ENCODE assay signal across 24 cellular contexts in genomic region chr20:34535301-34535840, GRCh38. TPM values are rescaled to one million over a fixed set of nuclear protein-coding genes. Genes with fewer than 3 reads are reported as not detected.
DNase-seq lines count a peak whose midpoint lies in the region; ATAC-seq, FAIRE-seq and TF ChIP-seq lines count a peak whose summit lies in the region.
"Had no signal": no experiment of that assay in that cellular context is flagged by ENCODE, and none has a peak within 500 bp of the region (broad histone marks: within the 10 kb centered on the region; RNA-seq: fewer than 3 reads in every experiment).

No MANE protein-coding gene starts in this region.

- H3K4me3 ChIP-seq in heart right ventricle (no peak overlapping the region), HepG2 (replicated peaks in 1 of 3; ENCODE audit: insufficient read depth in 1 of 3, low read depth in 2 of 3, low read length in 3 of 3) (no peak overlapping the region), MG63 (no peak overlapping the region), colonic mucosa (no peak overlapping the region)
- H3K4me3 ChIP-seq: GM12878 had no signal

- ATAC-seq in Right ventricle myocardium superior (ENCODE audit: poor library complexity) (no peak), heart right ventricle (no peak), HepG2 (no peak)
- no peak for ATAC-seq in stimulated activated effector memory CD8-positive, alpha-beta T cell treated with anti-CD3 and anti-CD28 coated beads, Interleukin-12 subunit alpha, Interleukin-12 subunit beta, amount 100 ng/mL, for 72 hours
- ATAC-seq: GM12878 had no signal

- H3K36me3 ChIP-seq in heart right ventricle (peaks cover 0 to 100% (median 50%) of the 10 kb centered on the region in 9 donors), HepG2 (replicated peaks in 1 of 2; ENCODE audit: control insufficient read depth in 1 of 2, insufficient read depth in 2 of 2, low read length in 2 of 2) (peaks cover 62 to 89% of the 10 kb centered on the region in 2 experiments), MG63 (peaks cover 88% of the 10 kb centered on the region), colonic mucosa (peaks cover 20% of the 10 kb centered on the region)

- in situ Hi-C loops in HepG2 (cut with HindIII; ENCODE audit: extremely low pct_ligation_motif_present, low pct_unique_long_range_greater_than_20kb) = loop anchor here (5.0 kb wide), 1 partner anchor 177 kb away; no protein-coding TSS in a partner anchor

- H3K27ac ChIP-seq in heart right ventricle = no peak overlapping the region
- H3K27ac ChIP-seq in HepG2 (ENCODE audit: extremely low read length, insufficient read depth, low read length) = no peak overlapping the region
- no peak overlapping the region for H3K27ac ChIP-seq in colonic mucosa
- H3K27ac ChIP-seq: HL-60 had no signal

- H3K27me3 ChIP-seq in heart right ventricle = no peaks in the 10 kb centered on the region
- H3K27me3 ChIP-seq in HepG2 (ENCODE audit: control insufficient read depth in 1 of 2, insufficient read depth in 2 of 2, low read length in 2 of 2) = no peaks in the 10 kb centered on the region
- H3K27me3 ChIP-seq in MG63 = no peaks in the 10 kb centered on the region
- no peaks in the 10 kb centered on the region for H3K27me3 ChIP-seq in colonic mucosa
- H3K27me3 ChIP-seq: BE2C had no signal

- TF ChIP-seq POLR2A in HepG2 (IDR thresholded peaks at IDR 0.05; ENCODE audit: insufficient read depth in 1 of 2, low read depth in 2 of 2, low read length in 2 of 2) = no peak

- H3K4me2 ChIP-seq in HepG2 (ENCODE audit: low read depth, low read length) = no peak overlapping the region

- no peak overlapping the region for H2AFZ ChIP-seq in HepG2 (ENCODE audit: low read length)

- H3K79me2 ChIP-seq in HepG2 (ENCODE audit: insufficient read depth, low read length) = peaks cover 11% of the 10 kb centered on the region

- H3K27ac Mint-ChIP-seq in stimulated activated effector memory CD8-positive, alpha-beta T cell treated with anti-CD3 and anti-CD28 coated beads, Interleukin-12 subunit alpha, Interleukin-12 subunit beta, amount 100 ng/mL, for 72 hours = peak overlapping the region; percentile 41
- no peak overlapping the region for H3K27ac Mint-ChIP-seq in HFFc6
- H3K27ac Mint-ChIP-seq: CD4-positive, alpha-beta T cell; H9 had no signal

- no peak for FAIRE-seq in HepG2 (lab: Jason Lieb, UNC)
- FAIRE-seq: A204.1, GM12878, GM19239 had no signal

- H3K9me3 ChIP-seq in heart right ventricle = no peaks in the 10 kb centered on the region
- no peaks in the 10 kb centered on the region for H3K9me3 ChIP-seq in HepG2 (ENCODE audit: low read length)
- H3K9me3 ChIP-seq in MG63 = no peaks in the 10 kb centered on the region
- H3K9me3 ChIP-seq in colonic mucosa = no peaks in the 10 kb centered on the region
- H3K9me3 ChIP-seq: BE2C had no signal

- no peaks in the 10 kb centered on the region for H3K9me3 Mint-ChIP-seq in stimulated activated effector memory CD8-positive, alpha-beta T cell treated with anti-CD3 and anti-CD28 coated beads, Interleukin-12 subunit alpha, Interleukin-12 subunit beta, amount 100 ng/mL, for 72 hours
- H3K9me3 Mint-ChIP-seq in HFFc6 = no peaks in the 10 kb centered on the region
- H3K9me3 Mint-ChIP-seq: CD4-positive, alpha-beta T cell; H9 had no signal

- peaks cover 8% of the 10 kb centered on the region; the same call in 1 of the 2 replicates for H4K20me1 ChIP-seq in HepG2 (ENCODE audit: insufficient read depth, low read length)

- no TSS peak for BruUV-seq in HepG2 (replicated peaks; lab: Mats Ljungman, UMichigan)

- TF ChIP-seq EP300 in HepG2 (IDR thresholded peaks at IDR 0.05; ENCODE audit: low read depth in 2 of 2, low read length in 2 of 2) (no peak), HepG2 (CRISPR knock-in tag; IDR thresholded peaks at IDR 0.05; ENCODE audit: borderline replicate concordance) (no peak)

- TF ChIP-seq CTCF in heart right ventricle (IDR thresholded peaks at IDR 0.05) (no peak), HepG2 (CRISPR knock-in tag; IDR thresholded peaks at IDR 0.05) (no peak), colonic mucosa (IDR thresholded peaks at IDR 0.05) (no peak), HFFc6 (IDR thresholded peaks at IDR 0.05) (no peak)

- CTCF ChIA-PET in HepG2 (lab: Yijun Ruan, JAX; ENCODE audit: low intra/inter-chr PET ratio, low total read pairs) = no interaction called here

- intact Hi-C loops in Right ventricle myocardium superior (cut with DNase I) = no loop called here
- intact Hi-C loops in heart right ventricle (cut with DNase I) = loop anchor here in 7 of 10 donors (5.0 to 10.0 kb wide), 3 partner anchors 169 to 219 kb away; partner anchors contain the start of gene TP53INP2 (in 1 of the 7)
- intact Hi-C loops in HepG2 (cut with micrococcal nuclease; ENCODE audit: unreplicated experiment) = loop anchor here (5.0 kb wide), 1 partner anchor 172 kb away; no protein-coding TSS in a partner anchor
- intact Hi-C loops in colonic mucosa (cut with DNase I) = no loop called here

- peak; percentile 17 for DNase-seq in Right ventricle myocardium superior
- no peak for DNase-seq in heart right ventricle
- DNase-seq in HepG2 (ENCODE audit: low spot score) = no peak
- no peak for DNase-seq in stimulated activated effector memory CD8-positive, alpha-beta T cell treated with anti-CD3 and anti-CD28 coated beads, Interleukin-12 subunit alpha, Interleukin-12 subunit beta, amount 100 ng/mL, for 72 hours (ENCODE audit: low spot score in 2 of 2)
- no peak for DNase-seq in MG63
- DNase-seq in colonic mucosa = no peak
- no peak for DNase-seq in HFFc6
- DNase-seq: BE2C; CD4-positive, alpha-beta T cell; EL; H9; Kasumi-1; NCI-H1105 treated with DMSO at 0.1 percent for 48 hours; NCI-H1694 treated with DMSO at 0.1 percent for 48 hours; NCI-H2227 treated with DMSO at 0.1 percent for 48 hours; NCI-H510A treated with DMSO at 0.1 percent for 48 hours; NCI-H774; OCI-M1; SIG-M5 had no signal

- H3K9ac ChIP-seq in HepG2 (ENCODE audit: insufficient read depth, low read depth, low read length) = no peak overlapping the region
- no peak overlapping the region for H3K9ac ChIP-seq in colonic mucosa (ENCODE audit: low read depth in 2 of 2, low read length in 2 of 2)

- 94 to 95% methylated on average over 15 of the region's 15 CpGs for whole genome bisulfite sequencing in heart right ventricle, 2 donors
- WGBS in HepG2 (ENCODE audit: low lambda C conversion rate) = 96% methylated on average over 15 of the region's 15 CpGs

- H3K36me3 Mint-ChIP-seq in stimulated activated effector memory CD8-positive, alpha-beta T cell treated with anti-CD3 and anti-CD28 coated beads, Interleukin-12 subunit alpha, Interleukin-12 subunit beta, amount 100 ng/mL, for 72 hours = peaks cover 86% of the 10 kb centered on the region
- H3K36me3 Mint-ChIP-seq in HFFc6 (ENCODE audit: low read depth) = peaks cover 29% of the 10 kb centered on the region

- no peak overlapping the region for H3K4me3 Mint-ChIP-seq in stimulated activated effector memory CD8-positive, alpha-beta T cell treated with anti-CD3 and anti-CD28 coated beads, Interleukin-12 subunit alpha, Interleukin-12 subunit beta, amount 100 ng/mL, for 72 hours
- H3K4me3 Mint-ChIP-seq in HFFc6 = no peak overlapping the region
- H3K4me3 Mint-ChIP-seq: CD4-positive, alpha-beta T cell; H9 had no signal

- no peak for TF ChIP-seq RAD21 in HepG2 (CRISPR knock-in tag; IDR thresholded peaks at IDR 0.05)

- POLR2A ChIA-PET in HepG2 (lab: Yijun Ruan, JAX) = no interaction called here

- peaks cover 2% of the 10 kb centered on the region; the same call in 1 of the 2 replicates for H3K27me3 Mint-ChIP-seq in HFFc6 (ENCODE audit: insufficient read depth)
- H3K27me3 Mint-ChIP-seq: CD4-positive, alpha-beta T cell had no signal

- H3K4me1 Mint-ChIP-seq in stimulated activated effector memory CD8-positive, alpha-beta T cell treated with anti-CD3 and anti-CD28 coated beads, Interleukin-12 subunit alpha, Interleukin-12 subunit beta, amount 100 ng/mL, for 72 hours = peaks cover 22% of the 10 kb centered on the region
- peaks cover 10% of the 10 kb centered on the region; the same call in 1 of the 2 replicates for H3K4me1 Mint-ChIP-seq in HFFc6 (ENCODE audit: low read depth)
- H3K4me1 Mint-ChIP-seq: H9 had no signal

- H3K4me1 ChIP-seq in heart right ventricle (peaks cover 0 to 24% (median 5%) of the 10 kb centered on the region in 9 donors), HepG2 (ENCODE audit: insufficient read depth, low read length) (no peaks in the 10 kb centered on the region), colonic mucosa (no peaks in the 10 kb centered on the region)
- H3K4me1 ChIP-seq: BE2C had no signal

RNA-seq across cellular contexts. Expression of gene DYNLRB1, which starts 19.1 kb away (rescaled TPM):
- 148 TPM for total RNA-seq in Right ventricle myocardium superior
- 100 to 1,000 TPM; 132 to 187 (median 148) TPM for total RNA-seq in heart right ventricle
- 100 to 1,000 TPM; 253 to 408 TPM for polyA plus RNA-seq in heart right ventricle
- total RNA-seq in HepG2 (2016; rRNA removed; fragmentation: Illumina TruSeq; extraction: Trizol) = 140 and 151 TPM in 2 replicates
- 70.8 and 95.6 TPM in 2 replicates for total RNA-seq in HepG2 (2016; cell fraction: cytosol; rRNA removed; fragmentation: Illumina TruSeq; extraction: Trizol; ENCODE audit: low read depth)
- total RNA-seq in HepG2 (2016; cell fraction: insoluble cytoplasmic fraction; rRNA removed; fragmentation: Illumina TruSeq; extraction: Trizol) = 132 and 137 TPM in 2 replicates
- 86.4 and 104 TPM in 2 replicates for total RNA-seq in HepG2 (2016; cell fraction: membrane; rRNA removed; fragmentation: Illumina TruSeq; extraction: Trizol)
- 52.8 and 64.0 TPM in 2 replicates for total RNA-seq in HepG2 (2016; cell fraction: nucleus; rRNA removed; fragmentation: Illumina TruSeq; extraction: Trizol)
- polyA plus RNA-seq in HepG2 (2011; rRNA removed) = 244 and 285 TPM in 2 replicates
- 208 and 234 TPM in 2 replicates for polyA plus RNA-seq in HepG2 (2011; cell fraction: cytosol; rRNA removed)
- 71.4 and 86.5 TPM in 2 replicates for polyA plus RNA-seq in HepG2 (2011; cell fraction: nucleus; rRNA removed)
- polyA plus RNA-seq in HepG2 (2012) = 331 and 366 TPM in 2 replicates
- 170 and 195 TPM in 2 replicates for polyA plus RNA-seq in HepG2 (2016; cell fraction: cytosol; fragmentation: Illumina TruSeq; extraction: Trizol; ENCODE audit: low read depth)
- polyA plus RNA-seq in HepG2 (2016; cell fraction: insoluble cytoplasmic fraction; fragmentation: Illumina TruSeq; extraction: Trizol; ENCODE audit: low read depth) = 370 and 446 TPM in 2 replicates
- polyA plus RNA-seq in HepG2 (2016; cell fraction: membrane; fragmentation: Illumina TruSeq; extraction: Trizol; ENCODE audit: low read depth) = 217 and 229 TPM in 2 replicates
- 196 and 204 TPM in 2 replicates for polyA plus RNA-seq in HepG2 (2016; cell fraction: nucleus; fragmentation: Illumina TruSeq; extraction: Trizol; ENCODE audit: insufficient read depth, low read depth)
- 201 and 224 TPM in 2 replicates for polyA minus RNA-seq in HepG2 (2011; rRNA and poly(A)+ RNA removed; ENCODE audit: low replicate concordance)
- 65.3 and 87.8 TPM in 2 replicates for polyA minus RNA-seq in HepG2 (2011; cell fraction: cytosol; rRNA and poly(A)+ RNA removed)
- 48.7 and 54.5 TPM in 2 replicates for polyA minus RNA-seq in HepG2 (2011; cell fraction: nucleus; rRNA and poly(A)+ RNA removed)
- total RNA-seq in MG63 (2014; rRNA removed; shearing (Covaris generic); ENCODE audit: low replicate concordance) = 96.3 and 137 TPM in 2 replicates
- total RNA-seq in colonic mucosa = 100 to 1,000 TPM; 106 to 107 TPM
- 100 to 1,000 TPM; 194 to 277 (median 223) TPM for total RNA-seq in HFFc6 (2021; fragmentation: NEBNext Ultra II Directional; extraction: Animal tissue kit (Norgen Biotek cat#: 25700))

RNA-seq across cellular contexts. Expression of gene MAP1LC3A, which starts 23.1 kb away (rescaled TPM):
- total RNA-seq in Right ventricle myocardium superior (107 TPM), heart right ventricle (100 to 1,000 TPM in 2 of 10 donors, 10 to 100 TPM in 8; 61.7 to 137 (median 74.6) TPM), HepG2 (2016; rRNA removed; fragmentation: Illumina TruSeq; extraction: Trizol) (not detected in 2 replicates), colonic mucosa (10 to 100 TPM; 44.8 to 46.2 TPM)
- polyA plus RNA-seq in heart right ventricle (100 to 1,000 TPM in 1 of 2 donors, 10 to 100 TPM in 1; 61.5 to 133 TPM), HepG2 (2011; rRNA removed) (not detected in 2 replicates)
- not detected in 2 replicates for total RNA-seq in HepG2 (2016; cell fraction: cytosol; rRNA removed; fragmentation: Illumina TruSeq; extraction: Trizol; ENCODE audit: low read depth)
- total RNA-seq in HepG2 (2016; cell fraction: insoluble cytoplasmic fraction; rRNA removed; fragmentation: Illumina TruSeq; extraction: Trizol) = not detected in 2 replicates
- total RNA-seq in HepG2 (2016; cell fraction: membrane; rRNA removed; fragmentation: Illumina TruSeq; extraction: Trizol) = not detected in 2 replicates
- not detected in 2 replicates for total RNA-seq in HepG2 (2016; cell fraction: nucleus; rRNA removed; fragmentation: Illumina TruSeq; extraction: Trizol)
- polyA plus RNA-seq in HepG2 (2011; cell fraction: cytosol; rRNA removed) = not detected in 2 replicates
- polyA plus RNA-seq in HepG2 (2011; cell fraction: nucleus; rRNA removed) = 0.17 TPM in 1 of 2 replicates, not detected in the other
- not detected in 2 replicates for polyA plus RNA-seq in HepG2 (2012)
- not detected in 2 replicates for polyA plus RNA-seq in HepG2 (2016; cell fraction: cytosol; fragmentation: Illumina TruSeq; extraction: Trizol; ENCODE audit: low read depth)
- polyA plus RNA-seq in HepG2 (2016; cell fraction: insoluble cytoplasmic fraction; fragmentation: Illumina TruSeq; extraction: Trizol; ENCODE audit: low read depth) = not detected in 2 replicates
- polyA plus RNA-seq in HepG2 (2016; cell fraction: membrane; fragmentation: Illumina TruSeq; extraction: Trizol; ENCODE audit: low read depth) = not detected in 2 replicates
- polyA plus RNA-seq in HepG2 (2016; cell fraction: nucleus; fragmentation: Illumina TruSeq; extraction: Trizol; ENCODE audit: insufficient read depth, low read depth) = not detected in 2 replicates
- polyA minus RNA-seq in HepG2 (2011; rRNA and poly(A)+ RNA removed; ENCODE audit: low replicate concordance) = not detected in 2 replicates
- polyA minus RNA-seq in HepG2 (2011; cell fraction: cytosol; rRNA and poly(A)+ RNA removed) = not detected in 2 replicates
- polyA minus RNA-seq in HepG2 (2011; cell fraction: nucleus; rRNA and poly(A)+ RNA removed) = not detected in 2 replicates
- 0.13 TPM in 1 of 2 replicates, not detected in the other for total RNA-seq in MG63 (2014; rRNA removed; shearing (Covaris generic); ENCODE audit: low replicate concordance)
- total RNA-seq in HFFc6 (2021; fragmentation: NEBNext Ultra II Directional; extraction: Animal tissue kit (Norgen Biotek cat#: 25700)) = 10 to 100 TPM; 20.2 to 34.6 (median 23.9) TPM
- total RNA-seq: HT1080 had no signal

Comparison
In these comparisons a context has a peak if more than half of its experiments do, and no peak if none do; other contexts are left out.
1. intact Hi-C loops: an anchor here in heart right ventricle (5.0 to 10.0 kb wide) and HepG2 (5.0 kb wide); none called in Right ventricle myocardium superior and colonic mucosa.
2. RNA of gene MAP1LC3A, which starts 23.1 kb away (total RNA-seq): 107 TPM in Right ventricle myocardium superior (single experiment), 61.7 to 137 TPM in heart right ventricle, 44.8 to 46.2 TPM in colonic mucosa and 20.2 to 34.6 TPM in HFFc6; 0.13 TPM in MG63 and not detected in HepG2; every median in the first group is over 10 times any median in the second.